ENCODE assay signal across 20 cellular contexts in genomic region chr1:47681735-47682134, GRCh38.
A peak's percentile ranks its signal among the peaks of the same experiment; 100 is the strongest.
DNase-seq lines count a peak whose midpoint lies in the region; ATAC-seq, FAIRE-seq and TF ChIP-seq lines count a peak whose summit lies in the region.
"Had no signal": no experiment of that assay in that cellular context is flagged by ENCODE, and none has a peak within 500 bp of the region (broad histone marks: within the 10 kb centered on the region; RNA-seq: fewer than 3 reads in every experiment).

No MANE protein-coding gene starts in this region.

- DNase-seq in H9, result peak; percentile 2
- no peak for DNase-seq in chondrocyte (ENCODE audit: low spot score)
- peak; percentile 47 for DNase-seq in mesenteric fat pad (ENCODE audit: low spot score)
- DNase-seq in suprapubic skin (ENCODE audit: low spot score in 2 of 2), result peak; percentile 6 to 58
- DNase-seq in HepG2 (ENCODE audit: low spot score), result no peak
- DNase-seq in osteoblast (ENCODE audit: insufficient read length, low spot score, missing footprints), result no peak
- no peak for DNase-seq in HuH-7 (ENCODE audit: low spot score)
- DNase-seq: GDM1, MG63, NCI-H1417 treated with DMSO at 0.1 percent for 48 hours, NCI-H187, NCI-H446 treated with DMSO at 0.1 percent for 48 hours, NCI-H526 treated with DMSO at 0.1 percent for 48 hours, OCI-M1 had no signal

- H3K18ac ChIP-seq in H9 (ENCODE audit: insufficient read length, low read depth, low read length), result no peak overlapping the region

- H3K4me2 ChIP-seq in H9 (ENCODE audit: insufficient read depth, insufficient read length, low read length) (no peak overlapping the region), HepG2 (ENCODE audit: low read depth, low read length) (no peak overlapping the region), osteoblast (ENCODE audit: insufficient read depth, low read length) (no peak overlapping the region)
- H3K4me2 ChIP-seq: A549 had no signal

- no peak overlapping the region for H3K56ac ChIP-seq in H9 (ENCODE audit: insufficient read length, low read depth, low read length)

- no peak overlapping the region for H3K9ac ChIP-seq in H9 (ENCODE audit: extremely low read depth, insufficient read length, low read length)
- no peak overlapping the region for H3K9ac ChIP-seq in HepG2 (ENCODE audit: insufficient read depth, low read depth, low read length)

- H3K27me3 Mint-ChIP-seq in H9 (ENCODE audit: low read depth) (peaks cover 23% of the 10 kb centered on the region), chondrocyte (ENCODE audit: low read depth) (peaks cover 7% of the 10 kb centered on the region)

- no peak overlapping the region for H3T11ph ChIP-seq in H9 (ENCODE audit: low read length)

- no peak overlapping the region for H2AK5ac ChIP-seq in H9 (ENCODE audit: insufficient read length, low read length)

- TF ChIP-seq CTCF in H9 (conservative IDR thresholded peaks at IDR 0.05) (no peak), chondrocyte (IDR thresholded peaks at IDR 0.05) (no peak), suprapubic skin (IDR thresholded peaks at IDR 0.05) (no peak), HepG2 (CRISPR knock-in tag; IDR thresholded peaks at IDR 0.05) (no peak), osteoblast (IDR thresholded peaks at IDR 0.05; ENCODE audit: extremely low read depth, low read depth, low read length) (no peak)

- no peak overlapping the region for H2BK15ac ChIP-seq in H9 (ENCODE audit: low read depth, low read length)

- H4K91ac ChIP-seq in H9 (ENCODE audit: insufficient read length, low read depth, low read length), result no peak overlapping the region

- no peak overlapping the region for H2BK120ac ChIP-seq in H9 (ENCODE audit: low read depth, low read length, poor library complexity, severe bottlenecking)

- no peak overlapping the region for H2BK12ac ChIP-seq in H9 (ENCODE audit: insufficient read length, low read depth, low read length)

- in situ Hi-C loops in HepG2 (cut with HindIII; ENCODE audit: extremely low pct_ligation_motif_present, low pct_unique_long_range_greater_than_20kb), result no loop called here

- H3K79me1 ChIP-seq in H9 (ENCODE audit: insufficient read depth, low read depth, low read length, poor library complexity, severe bottlenecking), result no peaks in the 10 kb centered on the region

- no peak overlapping the region for H3K4ac ChIP-seq in H9 (ENCODE audit: low read depth, low read length)

- H2AFZ ChIP-seq in H9 (ENCODE audit: low read length) (no peak overlapping the region), HepG2 (ENCODE audit: low read length) (no peak overlapping the region), osteoblast (ENCODE audit: low read length) (no peak overlapping the region)

- H3K36me3 Mint-ChIP-seq in H9 (ENCODE audit: insufficient read depth in 1 of 3, low read depth in 3 of 3) (no peaks in the 10 kb centered on the region), chondrocyte (ENCODE audit: low read depth) (no peaks in the 10 kb centered on the region)
- H3K36me3 Mint-ChIP-seq: CD14-positive monocyte had no signal

- no peak overlapping the region for H3K27ac ChIP-seq in H9 (ENCODE audit: insufficient read length, low read depth, low read length)
- H3K27ac ChIP-seq in suprapubic skin, result no peak overlapping the region
- no peak overlapping the region for H3K27ac ChIP-seq in HepG2 (ENCODE audit: extremely low read length, insufficient read depth, low read length)
- H3K27ac ChIP-seq in osteoblast (ENCODE audit: low read depth, low read length), result no peak overlapping the region
- H3K27ac ChIP-seq: A549 had no signal

- CTCF ChIA-PET in HepG2 (lab: Yijun Ruan, JAX; ENCODE audit: low intra/inter-chr PET ratio, low total read pairs), result no interaction called here

- POLR2A ChIA-PET in HepG2 (lab: Yijun Ruan, JAX), result no interaction called here

- peaks cover 7 to 19% of the 10 kb centered on the region in 2 experiments for H3K4me1 Mint-ChIP-seq in H9
- H3K4me1 Mint-ChIP-seq in chondrocyte (ENCODE audit: low read depth), result peaks cover 55% of the 10 kb centered on the region
- H3K4me1 Mint-ChIP-seq: B cell had no signal

- H4K8ac ChIP-seq in H9 (replicated peaks; ENCODE audit: insufficient read length, low read depth, low read length), result no peak overlapping the region

- H3K9me3 Mint-ChIP-seq in H9, result no peaks in the 10 kb centered on the region
- H3K9me3 Mint-ChIP-seq in chondrocyte (ENCODE audit: low read depth), result no peaks in the 10 kb centered on the region

- H3K14ac ChIP-seq in H9 (ENCODE audit: insufficient read depth, low read length), result no peak overlapping the region

- H3K4me3 ChIP-seq in suprapubic skin (no peak overlapping the region), HepG2 (replicated peaks in 1 of 3; ENCODE audit: insufficient read depth in 1 of 3, low read depth in 2 of 3, low read length in 3 of 3) (no peak overlapping the region), osteoblast (ENCODE audit: insufficient read depth, low read length) (no peak overlapping the region)
- H3K4me3 ChIP-seq: A549, K562, MG63 had no signal

- H3K27ac Mint-ChIP-seq in H9 (no peak overlapping the region), chondrocyte (ENCODE audit: unreplicated experiment) (peak overlapping the region; percentile 30)
- H3K27ac Mint-ChIP-seq: B cell had no signal

- no peaks in the 10 kb centered on the region for H3K23me2 ChIP-seq in H9 (ENCODE audit: insufficient read length, low read depth, low read length, poor library complexity, severe bottlenecking)

- TF ChIP-seq POLR2A in suprapubic skin (IDR thresholded peaks at IDR 0.05) (no peak), HepG2 (IDR thresholded peaks at IDR 0.05; ENCODE audit: insufficient read depth in 1 of 2, low read depth in 2 of 2, low read length in 2 of 2) (no peak)

- H3K79me2 ChIP-seq in H9 (ENCODE audit: insufficient read depth, low read length) (no peaks in the 10 kb centered on the region), HepG2 (ENCODE audit: insufficient read depth, low read length) (no peaks in the 10 kb centered on the region), osteoblast (ENCODE audit: insufficient read depth, low read length) (no peaks in the 10 kb centered on the region)

- no peak for TF ChIP-seq RAD21 in HepG2 (CRISPR knock-in tag; IDR thresholded peaks at IDR 0.05)

- intact Hi-C loops in HepG2 (cut with micrococcal nuclease; ENCODE audit: unreplicated experiment), result no loop called here

- TF ChIP-seq EP300 in suprapubic skin (IDR thresholded peaks at IDR 0.05), result no peak
- TF ChIP-seq EP300 in HepG2 (IDR thresholded peaks at IDR 0.05; ENCODE audit: low read depth in 2 of 2, low read length in 2 of 2), result no peak
- TF ChIP-seq EP300 in HepG2 (CRISPR knock-in tag; IDR thresholded peaks at IDR 0.05; ENCODE audit: borderline replicate concordance), result no peak

- H3K27me3 ChIP-seq in H9 (ENCODE audit: insufficient read depth, low read length) (no peaks in the 10 kb centered on the region; the same call in 1 of the 2 replicates), suprapubic skin (peaks cover 3% of the 10 kb centered on the region), HepG2 (ENCODE audit: control insufficient read depth in 1 of 2, insufficient read depth in 2 of 2, low read length in 2 of 2) (peaks cover 5 to 43% of the 10 kb centered on the region in 2 experiments; a peak in 3 of 5 replicates), osteoblast (ENCODE audit: insufficient read depth, low read length) (no peaks in the 10 kb centered on the region)
- H3K27me3 ChIP-seq: MG63 had no signal

- H3K4me3 Mint-ChIP-seq in H9 (no peak overlapping the region), chondrocyte (ENCODE audit: unreplicated experiment) (no peak overlapping the region)
- H3K4me3 Mint-ChIP-seq: B cell, CD14-positive monocyte had no signal

- BruUV-seq in HepG2 (replicated peaks; lab: Mats Ljungman, UMichigan), result no TSS peak

- 0 out of 2 replicates have a peak, but pooled peaks cover 2% of the 10 kb centered on the region for H3K4me1 ChIP-seq in H9 (ENCODE audit: insufficient read depth, low read length)
- H3K4me1 ChIP-seq in suprapubic skin, result peaks cover 4% of the 10 kb centered on the region
- no peaks in the 10 kb centered on the region for H3K4me1 ChIP-seq in HepG2 (ENCODE audit: insufficient read depth, low read length)
- H3K4me1 ChIP-seq in osteoblast (ENCODE audit: insufficient read depth, low read length), result no peaks in the 10 kb centered on the region

- no peak for FAIRE-seq in HepG2 (lab: Jason Lieb, UNC)
- FAIRE-seq: A549, GM18507, K562, RCC 7860 had no signal

- H3K23ac ChIP-seq in H9 (ENCODE audit: insufficient read length, low read depth, low read length), result no peak overlapping the region

- H3K36me3 ChIP-seq in suprapubic skin, result no peaks in the 10 kb centered on the region
- no peaks in the 10 kb centered on the region for H3K36me3 ChIP-seq in HepG2 (replicated peaks in 1 of 2; ENCODE audit: control insufficient read depth in 1 of 2, insufficient read depth in 2 of 2, low read length in 2 of 2)
- no peaks in the 10 kb centered on the region for H3K36me3 ChIP-seq in osteoblast (ENCODE audit: insufficient read depth, low read length)
- H3K36me3 ChIP-seq: MG63 had no signal

- no peak overlapping the region for H2BK5ac ChIP-seq in H9 (ENCODE audit: insufficient read length, low read length)

- H2BK20ac ChIP-seq in H9 (ENCODE audit: low read depth, low read length, poor library complexity, severe bottlenecking), result no peak overlapping the region

- no peak for ATAC-seq in HepG2
- ATAC-seq: A549, K562 had no signal

- no CpG with 5 or more reads among the region's 4 CpGs for WGBS in H9 (ENCODE audit: extremely low coverage, insufficient read length, low lambda C conversion rate)
- WGBS in suprapubic skin, result 95% methylated on average over 4 of the region's 4 CpGs
- WGBS in HepG2 (ENCODE audit: low lambda C conversion rate), result 35% methylated on average over 4 of the region's 4 CpGs

- H4K20me1 ChIP-seq in H9 (ENCODE audit: control insufficient read depth, insufficient read depth, insufficient read length) (no peaks in the 10 kb centered on the region), HepG2 (ENCODE audit: insufficient read depth, low read length) (no peaks in the 10 kb centered on the region), osteoblast (ENCODE audit: insufficient read depth, low read length) (no peaks in the 10 kb centered on the region)

- no peak overlapping the region for H4K5ac ChIP-seq in H9 (ENCODE audit: insufficient read length, low read depth, low read length)

- no peaks in the 10 kb centered on the region for H3K9me3 ChIP-seq in H9 (ENCODE audit: control insufficient read depth, low read depth, low read length)
- H3K9me3 ChIP-seq in suprapubic skin, result no peaks in the 10 kb centered on the region
- H3K9me3 ChIP-seq in HepG2 (ENCODE audit: low read length), result no peaks in the 10 kb centered on the region
- no peaks in the 10 kb centered on the region for H3K9me3 ChIP-seq in osteoblast (ENCODE audit: low read depth, low read length)
- H3K9me3 ChIP-seq: A549, MG63 had no signal

TF ChIP-seq in HepG2, 621 proteins besides CTCF, POLR2A, EP300 and RAD21 (continues in another document):
- TF ChIP-seq SRF (IDR thresholded peaks at IDR 0.05; ENCODE audit: low read depth, low read length), result no peak
- TF ChIP-seq ZFX (CRISPR knock-in tag; IDR thresholded peaks at IDR 0.05; ENCODE audit: low read depth), result no peak
- no peak for TF ChIP-seq GATA4 (IDR thresholded peaks at IDR 0.05; ENCODE audit: borderline replicate concordance, low read depth)
- TF ChIP-seq NFYC (CRISPR knock-in tag; IDR thresholded peaks at IDR 0.05), result no peak
- TF ChIP-seq PTBP1 (IDR thresholded peaks at IDR 0.05; ENCODE audit: low read depth, low read length, poor library complexity, severe bottlenecking), result no peak
- TF ChIP-seq HES4 (CRISPR knock-in tag; IDR thresholded peaks at IDR 0.05; ENCODE audit: borderline replicate concordance), result no peak

Comparison
In these comparisons a context has a peak if more than half of its experiments do, and no peak if none do; other contexts are left out.
1. DNase-seq: peak in H9 (single experiment), mesenteric fat pad (single experiment) and suprapubic skin (2 of 2); none in chondrocyte (single experiment), HepG2 (single experiment), osteoblast (single experiment) and HuH-7 (single experiment).